16 cellular contexts compared by ENCODE assay signal in genomic region chr2:143564419-143564818, GRCh38.
DNase-seq lines count a peak whose midpoint lies in the region; ATAC-seq, FAIRE-seq and TF ChIP-seq lines count a peak whose summit lies in the region.
"Had no signal": no experiment of that assay in that cellular context is flagged by ENCODE, and none has a peak within 500 bp of the region (broad histone marks: within the 10 kb centered on the region; RNA-seq: fewer than 3 reads in every experiment).

No MANE protein-coding gene starts in this region.

- peak; percentile 65 for ATAC-seq in GM19328 (IDR thresholded peaks at IDR 0.05; ENCODE audit: unreplicated experiment)
- peak; percentile 87 for ATAC-seq in HG02623 (IDR thresholded peaks at IDR 0.05; ENCODE audit: unreplicated experiment)
- peak; percentile 95 for ATAC-seq in HG03196 (IDR thresholded peaks at IDR 0.05; ENCODE audit: unreplicated experiment)
- ATAC-seq: activated CD8-positive, alpha-beta T cell treated with anti-CD3 and anti-CD28 coated beads for 36 hours; PC-3 had no signal

- H3K27me3 Mint-ChIP-seq in type B pancreatic cell, result peaks cover 5% of the 10 kb centered on the region
- H3K27me3 Mint-ChIP-seq: activated CD8-positive, alpha-beta T cell treated with anti-CD3 and anti-CD28 coated beads for 36 hours had no signal

- peaks cover under 1% of the 10 kb centered on the region for H3K4me1 Mint-ChIP-seq in type B pancreatic cell (ENCODE audit: unreplicated experiment)

- H3K4me3 Mint-ChIP-seq in type B pancreatic cell, result no peak overlapping the region
- H3K4me3 Mint-ChIP-seq: activated CD8-positive, alpha-beta T cell treated with anti-CD3 and anti-CD28 coated beads for 36 hours had no signal

- no peak for TF ChIP-seq CTCF in type B pancreatic cell (conservative IDR thresholded peaks at IDR 0.05)

- peak; percentile 28 for FAIRE-seq in GM12891 (lab: Jason Lieb, UNC)

- H3K36me3 Mint-ChIP-seq in type B pancreatic cell, result no peaks in the 10 kb centered on the region

- no peak overlapping the region for H3K27ac Mint-ChIP-seq in type B pancreatic cell
- H3K27ac Mint-ChIP-seq: activated CD8-positive, alpha-beta T cell treated with anti-CD3 and anti-CD28 coated beads for 36 hours had no signal

- DNase-seq in GM12891 (ENCODE audit: insufficient read length, low spot score) (no peak), inferior parietal cortex (ENCODE audit: extremely low spot score) (no peak), type B pancreatic cell (ENCODE audit: extremely low spot score, unreplicated experiment) (no peak), DMS153 (lab: John Stamatoyannopoulos, UW) (no peak), glomerular visceral epithelial cell (ENCODE audit: extremely low spot score) (no peak)
- DNase-seq: activated CD8-positive, alpha-beta T cell treated with anti-CD3 and anti-CD28 coated beads for 36 hours; activated naive CD4-positive, alpha-beta T cell treated with anti-CD3 and anti-CD28 coated beads, Interleukin-2, amount 50 U/mL, for 16 hours; DMS79 treated with DMSO at 0.1 percent for 48 hours; GOT3; KBM-7; NCI-H2081 treated with DMSO at 0.1 percent for 48 hours; PC-3; T-helper 2 cell had no signal

- peaks cover 4% of the 10 kb centered on the region for H3K9me3 Mint-ChIP-seq in type B pancreatic cell

- TF ChIP-seq POLR2A in GM12891 (IDR thresholded peaks at IDR 0.05; ENCODE audit: low read depth, low read length), result no peak

TF ChIP-seq in GM12891, 5 proteins besides CTCF, POLR2A, EP300 and RAD21:
- TF ChIP-seq POU2F2 (IDR thresholded peaks at IDR 0.05; ENCODE audit: low read depth, low read length), result no peak
- peak; percentile 61 for TF ChIP-seq SPI1 (IDR thresholded peaks at IDR 0.05; ENCODE audit: low read depth, low read length)
